Comparison of ENCODE assay signal across 14 cellular contexts in genomic region chr6:16055852-16056251, GRCh38.
"Had no signal": no experiment of that assay in that cellular context is flagged by ENCODE, and none has a peak within 500 bp of the region (broad histone marks: within the 10 kb centered on the region; RNA-seq: fewer than 3 reads in every experiment).

No MANE protein-coding gene starts in this region.

- H3K27ac ChIP-seq: body of pancreas, coronary artery, gastroesophageal sphincter, pancreas, skin epidermis, stomach, thoracic aorta had no signal

- H3K27me3 ChIP-seq: body of pancreas, gastroesophageal sphincter, pancreas, stomach had no signal

- DNase-seq: activated CD4-positive, CD25-positive, alpha-beta regulatory T cell; activated naive CD4-positive, alpha-beta T cell treated with anti-CD3 and anti-CD28 coated beads, Interleukin-2, amount 50 U/mL, for 16 hours; activated T-cell treated with anti-CD3 and anti-CD28 coated beads, Interleukin-2, amount 50 U/mL, for 1 hour; amniotic stem cell; body of pancreas; central memory CD4-positive, alpha-beta T cell; effector CD4-positive, alpha-beta T cell; pancreas; retina; stomach had no signal

- H3K36me3 ChIP-seq: gastroesophageal sphincter, pancreas, stomach, thoracic aorta had no signal

- H3K9me3 ChIP-seq: body of pancreas, gastroesophageal sphincter, pancreas, stomach, thoracic aorta had no signal

- H3K4me3 ChIP-seq: body of pancreas, coronary artery, gastroesophageal sphincter, pancreas, skin epidermis, stomach, thoracic aorta had no signal

- H3K4me1 ChIP-seq: body of pancreas, gastroesophageal sphincter, pancreas had no signal

- ATAC-seq: body of pancreas, gastroesophageal sphincter, pancreas had no signal
